Comparison of ENCODE assay signal across 17 cellular contexts in the genomic region with DNA sequence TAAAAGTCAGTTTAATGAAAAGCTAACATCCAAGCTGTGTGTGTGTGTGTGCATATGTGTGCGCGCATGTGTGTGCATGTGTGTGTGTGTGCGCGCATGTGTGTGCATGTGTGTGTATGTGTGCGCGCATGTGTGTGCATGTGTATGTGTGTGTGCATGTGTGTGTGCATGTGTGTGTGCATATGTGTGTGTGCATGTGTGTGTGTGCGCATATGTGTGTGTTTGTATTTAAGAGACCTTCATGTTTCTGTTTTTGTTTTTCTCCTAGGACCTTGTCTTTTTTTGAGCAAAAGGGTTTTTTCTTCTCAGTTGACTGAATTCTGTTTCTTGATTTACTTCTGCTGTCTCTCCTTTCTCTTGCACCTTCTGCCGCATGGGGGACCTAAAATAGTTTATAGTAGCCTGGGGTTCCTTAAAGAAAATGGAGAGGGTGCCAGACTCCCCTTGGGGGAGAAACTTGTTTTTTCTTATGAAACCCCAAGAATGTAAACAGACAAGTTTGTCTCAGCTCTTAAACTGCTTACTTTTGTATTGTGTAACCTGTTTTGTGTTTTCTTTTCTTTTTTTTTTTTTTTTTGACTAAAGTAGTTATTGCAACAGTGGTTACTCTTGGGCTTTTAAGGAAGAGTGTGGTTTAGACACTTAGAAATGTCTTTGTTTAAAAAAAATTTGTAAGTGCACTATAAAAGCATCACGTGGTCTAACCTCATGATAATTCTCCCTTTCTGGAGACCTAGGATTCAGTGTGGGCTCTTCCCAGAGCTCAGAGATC. TPM values are rescaled to one million over a fixed set of nuclear protein-coding genes. Genes with fewer than 3 reads are reported as not detected.
DNase-seq lines count a peak whose midpoint lies in the region; ATAC-seq lines count a peak whose summit lies in the region.
"Had no signal": no experiment of that assay in that cellular context is flagged by ENCODE, and none has a peak within 500 bp of the region (broad histone marks: within the 10 kb centered on the region; RNA-seq: fewer than 3 reads in every experiment).

No MANE protein-coding gene starts in this region.

- no peak overlapping the region for H2BK12ac ChIP-seq in neuronal stem cell (ENCODE audit: low read length)

- H3K9me3 ChIP-seq in neuronal stem cell (replicated peaks in 1 of 2; ENCODE audit: control insufficient read depth in 2 of 2, insufficient read depth in 1 of 2, low read depth in 1 of 2, low read length in 2 of 2), result peaks cover 6 to 45% of the 10 kb centered on the region in 2 donors
- H3K9me3 ChIP-seq: testis had no signal

- no peak overlapping the region for H3K9ac ChIP-seq in neuronal stem cell (ENCODE audit: low read depth, low read length, poor library complexity)

- peak overlapping the region; percentile 72 for H4K91ac ChIP-seq in neuronal stem cell (ENCODE audit: low read depth, low read length, poor library complexity)

- peaks cover 3 to 26% of the 10 kb centered on the region in 2 donors for H3K36me3 ChIP-seq in neuronal stem cell (replicated peaks in 1 of 2; ENCODE audit: control insufficient read depth in 2 of 2, insufficient read depth in 2 of 2, low read length in 2 of 2)

- WGBS in neuronal stem cell (ENCODE audit: extremely low coverage in 2 of 2, insufficient read length in 2 of 2, insufficient replicate concordance in 1 of 2), 2 donors, result no CpG with 5 or more reads among the region's 9 CpGs

- no peak overlapping the region for H3K18ac ChIP-seq in neuronal stem cell (ENCODE audit: low read length)

- no peak overlapping the region for H2BK5ac ChIP-seq in neuronal stem cell (ENCODE audit: low read length)

- no peak overlapping the region for H2AFZ ChIP-seq in neuronal stem cell (ENCODE audit: low read length)
- H2AFZ ChIP-seq: hepatocyte had no signal

- H3K4me2 ChIP-seq in neuronal stem cell (ENCODE audit: insufficient read depth, low read length, poor library complexity, severe bottlenecking), result no peak overlapping the region
- H3K4me2 ChIP-seq: hepatocyte had no signal

- H3K14ac ChIP-seq in neuronal stem cell (ENCODE audit: low read length), result no peak overlapping the region

- H4K8ac ChIP-seq in neuronal stem cell (ENCODE audit: low read depth, low read length), result no peak overlapping the region

- no peak overlapping the region for H2AK5ac ChIP-seq in neuronal stem cell (ENCODE audit: low read depth, low read length)

- no peak overlapping the region for H2BK120ac ChIP-seq in neuronal stem cell (ENCODE audit: low read depth, low read length)

- no peak overlapping the region for H3K4ac ChIP-seq in neuronal stem cell (ENCODE audit: low read length)

- no peaks in the 10 kb centered on the region for H3K79me1 ChIP-seq in neuronal stem cell (ENCODE audit: low read depth, low read length)

- no peaks in the 10 kb centered on the region for H3K4me1 ChIP-seq in neuronal stem cell (ENCODE audit: control insufficient read depth in 2 of 2, insufficient read depth in 1 of 2, low read depth in 1 of 2, low read length in 2 of 2)
- H3K4me1 ChIP-seq: testis had no signal

- H3K27ac ChIP-seq in neuronal stem cell (replicated peaks; ENCODE audit: low read length), result no peak overlapping the region
- H3K27ac ChIP-seq: hepatocyte, testis had no signal

- H3K23ac ChIP-seq in neuronal stem cell (ENCODE audit: low read depth, low read length, poor library complexity), result no peak overlapping the region

- no peak overlapping the region for H2BK15ac ChIP-seq in neuronal stem cell (ENCODE audit: low read length)

- H3K27me3 ChIP-seq in neuronal stem cell (ENCODE audit: control insufficient read depth in 3 of 3, insufficient read depth in 3 of 3, low read depth in 1 of 3, low read length in 3 of 3), result no peaks in the 10 kb centered on the region
- H3K27me3 ChIP-seq: hepatocyte, testis had no signal

- peak overlapping the region in 1 of 2 donors; percentile 70 for H3K4me3 ChIP-seq in neuronal stem cell (ENCODE audit: low read length in 2 of 2)
- H3K4me3 ChIP-seq: hepatocyte, testis had no signal

- ATAC-seq in GM21367 (IDR thresholded peaks at IDR 0.05; ENCODE audit: unreplicated experiment) (no peak), HG02885 (IDR thresholded peaks at IDR 0.05; ENCODE audit: poor library complexity, unreplicated experiment) (no peak)
- ATAC-seq: left cardiac atrium had no signal

- DNase-seq in EH (ENCODE audit: low read depth) (peak; percentile 64), NOMO-1 (lab: John Stamatoyannopoulos, UW; ENCODE audit: unreplicated experiment in 2 of 2) (peak; percentile 83 to 89), ecto neural progenitor cell (ENCODE audit: low spot score) (peak; percentile 10), neuronal stem cell (ENCODE audit: low spot score) (no peak), 8988T (no peak), GM19240 (ENCODE audit: insufficient read length, low spot score) (no peak)
- DNase-seq: activated CD4-positive, alpha-beta T cell treated with anti-CD3 and anti-CD28 coated beads for 1 hour; activated CD8-positive, alpha-beta memory T cell treated with anti-CD3 and anti-CD28 coated beads, Interleukin-2, amount 50 U/mL, for 48 hours; CD4-positive, alpha-beta memory T cell; central memory CD4-positive, alpha-beta T cell; GDM1; left cardiac atrium; NCI-H1436 treated with DMSO at 0.1 percent for 48 hours; testis had no signal

RNA-seq across cellular contexts. Expression of gene OSBPL5, which starts 53.0 kb away (rescaled TPM):
- polyA plus RNA-seq in neuronal stem cell (2013, experiment 1 of 2), result 9.5 TPM
- polyA plus RNA-seq in neuronal stem cell (2013, experiment 2 of 2), result 9.7 TPM

RNA-seq across cellular contexts. Expression of gene CARS1, which starts 54.9 kb away (rescaled TPM):
- polyA plus RNA-seq in neuronal stem cell (2013, experiment 1 of 2), result 21.3 TPM
- 20.1 TPM for polyA plus RNA-seq in neuronal stem cell (2013, experiment 2 of 2)

Comparison
In these comparisons a context has a peak if more than half of its experiments do, and no peak if none do; other contexts are left out.
1. DNase-seq: peak in EH (single experiment), NOMO-1 (2 of 2) and ecto neural progenitor cell (single experiment); none in neuronal stem cell (single experiment), 8988T (single experiment) and GM19240 (single experiment).